Comparison of ENCODE assay signal across 10 cellular contexts in the genomic region with DNA sequence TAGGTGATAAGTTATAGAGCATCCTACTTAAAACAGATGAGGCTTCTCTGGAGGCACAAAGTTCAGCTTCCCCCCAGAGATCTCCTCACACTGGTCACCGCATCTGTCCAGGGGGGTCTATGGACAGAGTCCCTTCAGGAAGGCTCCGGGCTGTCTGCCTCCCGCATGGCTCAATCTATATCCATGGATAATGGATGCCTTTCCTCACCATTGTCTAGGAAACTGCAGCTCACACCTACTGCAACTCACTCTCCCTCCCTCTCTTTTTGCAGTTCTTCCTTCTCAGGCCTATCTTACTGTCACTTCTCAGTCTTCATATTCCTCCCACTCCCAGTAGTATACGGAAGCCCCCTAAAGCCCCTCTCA.
"Had no signal": no experiment of that assay in that cellular context is flagged by ENCODE, and none has a peak within 500 bp of the region (broad histone marks: within the 10 kb centered on the region; RNA-seq: fewer than 3 reads in every experiment).

No MANE protein-coding gene starts in this region.

- H3K4me1 ChIP-seq: esophagus squamous epithelium had no signal

- H3K27ac ChIP-seq: esophagus squamous epithelium, ovary had no signal

- H3K4me3 Mint-ChIP-seq: activated naive CD4-positive, alpha-beta T cell treated with anti-CD3 and anti-CD28 coated beads, Interleukin-2, amount 10 ng/mL, durations not matched to agents 7 days and 5 days; immature natural killer cell; stimulated activated effector memory CD8-positive, alpha-beta T cell treated with anti-CD3 and anti-CD28 coated beads, Interleukin-12 subunit alpha, Interleukin-12 subunit beta, amount 100 ng/mL, for 72 hours had no signal

- H3K9me3 ChIP-seq: esophagus squamous epithelium, ovary had no signal

- H3K27ac Mint-ChIP-seq: activated naive CD4-positive, alpha-beta T cell treated with anti-CD3 and anti-CD28 coated beads, Interleukin-2, amount 10 ng/mL, durations not matched to agents 7 days and 5 days; activated T-helper 2 cell treated with anti-CD3 and anti-CD28 coated beads, Interferon-gamma antibody, Interleukin-2, Interleukin-4, amounts not matched to agents 10 μg/mL and 5 μg/mL and 100 μg/mL, durations not matched to agents 14 hours and 24 hours and 36 hours; immature natural killer cell had no signal

- H3K4me3 ChIP-seq: esophagus squamous epithelium, ovary had no signal

- DNase-seq: activated CD4-positive, CD25-positive, alpha-beta regulatory T cell; activated naive CD4-positive, alpha-beta T cell treated with anti-CD3 and anti-CD28 coated beads, Interleukin-2, amount 10 ng/mL, durations not matched to agents 7 days and 5 days; activated T-cell treated with anti-CD3 and anti-CD28 coated beads for 4 hours; esophagus squamous epithelium; hypothalamus; immature natural killer cell; ovary; stimulated activated CD4-positive, alpha-beta T cell treated with anti-CD3 and anti-CD28 coated beads, Interleukin-12 subunit alpha, Interleukin-12 subunit beta, amount 100 ng/mL, for 4 hours had no signal

- H3K27me3 ChIP-seq: esophagus squamous epithelium, ovary had no signal

- H3K36me3 ChIP-seq: esophagus squamous epithelium, ovary had no signal

- H3K9me3 Mint-ChIP-seq: activated T-helper 2 cell treated with anti-CD3 and anti-CD28 coated beads, Interferon-gamma antibody, Interleukin-2, Interleukin-4, amounts not matched to agents 10 μg/mL and 5 μg/mL and 100 μg/mL, durations not matched to agents 14 hours and 24 hours and 36 hours; immature natural killer cell; stimulated activated effector memory CD8-positive, alpha-beta T cell treated with anti-CD3 and anti-CD28 coated beads, Interleukin-12 subunit alpha, Interleukin-12 subunit beta, amount 100 ng/mL, for 72 hours had no signal

- H3K36me3 Mint-ChIP-seq: stimulated activated effector memory CD8-positive, alpha-beta T cell treated with anti-CD3 and anti-CD28 coated beads, Interleukin-12 subunit alpha, Interleukin-12 subunit beta, amount 100 ng/mL, for 72 hours had no signal
